In genomic region chr3:88036221-88036620, GRCh38 we compare ENCODE assay signal across 29 cellular contexts.
"Had no signal": no experiment of that assay in that cellular context is flagged by ENCODE, and none has a peak within 500 bp of the region (broad histone marks: within the 10 kb centered on the region; RNA-seq: fewer than 3 reads in every experiment).

No MANE protein-coding gene starts in this region.

- H2AFZ ChIP-seq: neural progenitor cell, parathyroid adenoma had no signal

- H3K27me3 ChIP-seq: neural progenitor cell, ovary, spleen, suprapubic skin, testis, tibial artery, transverse colon, vagina had no signal

- H3K9me3 ChIP-seq: ovary, psoas muscle, suprapubic skin, testis, tibial artery, transverse colon, vagina had no signal

- H3K4me3 ChIP-seq: neural progenitor cell, ovary, psoas muscle, skin epidermis, smooth muscle cell, spleen, suprapubic skin, testis, tibial artery, transverse colon, vagina had no signal

- H3K79me2 ChIP-seq: parathyroid adenoma had no signal

- H3K4me1 ChIP-seq: neural progenitor cell, testis had no signal

- ATAC-seq: naive thymus-derived CD4-positive, alpha-beta T cell; natural killer cell; psoas muscle; right cardiac atrium; sciatic nerve; stimulated activated memory B cell treated with anti-CD40 and anti-IgM and Interleukin-4, amounts not matched to agents 10 μg/mL and 1 μg/mL and 100 μg/mL, for 72 hours; stimulated activated naive CD8-positive, alpha-beta T cell treated with anti-CD3 and anti-CD28 coated beads, Interleukin-15, amount 100 ng/mL, for 72 hours; stimulated activated naive CD8-positive, alpha-beta T cell treated with anti-CD3 and anti-CD28 coated beads, Interleukin-15, Interleukin-2, amounts not matched to agents 100 U/mL and 50 U/mL, for 24 hours had no signal

- DNase-seq: naive thymus-derived CD4-positive, alpha-beta T cell; natural killer cell; occipital lobe; ovary; posterior cingulate gyrus; psoas muscle; right cardiac atrium; spleen; stimulated activated CD4-positive, alpha-beta T cell treated with anti-CD3 and anti-CD28 coated beads, Interleukin-12 subunit alpha, Interleukin-12 subunit beta, amount 100 ng/mL, for 4 hours; stimulated activated CD4-positive, alpha-beta T cell treated with anti-CD3 and anti-CD28 coated beads, Interleukin-1b, Interleukin-23, amount 100 ng/mL, for 48 hours; stimulated activated CD4-positive, alpha-beta T cell treated with anti-CD3 and anti-CD28 coated beads, Interleukin-4, amount 100 ng/mL, for 1 hour; stimulated activated CD4-positive, alpha-beta T cell treated with anti-CD3 and anti-CD28 coated beads, Interleukin-4, amount 100 ng/mL, for 4 hours; stimulated activated CD8-positive, alpha-beta memory T cell treated with anti-CD3 and anti-CD28 coated beads, Interleukin-4, amount 100 ng/mL, for 48 hours; stimulated activated naive CD4-positive, alpha-beta T cell; stimulated activated naive CD8-positive, alpha-beta T cell treated with anti-CD3 and anti-CD28 coated beads, Interleukin-15, amount 100 ng/mL, for 72 hours; stimulated activated naive CD8-positive, alpha-beta T cell treated with anti-CD3 and anti-CD28 coated beads, Interleukin-15, Interleukin-2, amounts not matched to agents 100 U/mL and 50 U/mL, for 24 hours; substantia nigra; testis; tibial artery; transverse colon had no signal

- H3K27ac ChIP-seq: neural progenitor cell, ovary, parathyroid adenoma, psoas muscle, skin epidermis, spleen, suprapubic skin, testis, tibial artery, transverse colon, vagina had no signal

- H3K4me2 ChIP-seq: neural progenitor cell, smooth muscle cell had no signal

- FAIRE-seq: urothelium cell line had no signal

- H3K36me3 ChIP-seq: neural progenitor cell, ovary, spleen, suprapubic skin, tibial artery, transverse colon, vagina had no signal

- H3K9ac ChIP-seq: neural progenitor cell, parathyroid adenoma had no signal
